ENCODE assay signal across 9 cellular contexts in the genomic region with DNA sequence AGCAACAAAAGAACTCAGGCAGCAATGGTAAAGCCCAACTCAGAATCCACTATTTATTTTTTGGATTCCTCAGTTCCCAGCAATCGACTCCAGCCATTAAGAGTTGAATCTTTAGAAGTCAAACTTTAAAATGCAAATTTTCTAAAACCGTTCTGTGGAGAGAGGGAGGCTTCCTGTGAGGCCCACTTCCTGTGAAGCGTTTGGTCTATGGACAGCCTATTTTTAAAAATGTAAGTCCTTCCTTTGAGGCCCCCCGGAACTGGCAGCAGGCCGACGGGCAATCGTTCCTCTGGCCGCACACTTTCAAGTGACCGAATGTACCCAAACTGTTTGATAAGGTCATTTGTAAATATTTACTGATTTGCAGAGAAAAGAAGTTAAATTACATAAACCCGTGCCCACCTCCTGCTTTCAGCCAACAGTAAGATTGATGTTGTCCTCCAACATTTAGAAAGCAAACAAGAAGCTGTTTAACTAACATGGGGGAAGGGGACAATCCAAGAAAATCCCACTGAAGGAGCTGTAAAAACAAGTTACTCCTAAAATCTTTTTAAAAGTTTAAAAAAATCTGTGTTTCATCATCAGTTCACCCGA.
A peak's percentile ranks its signal among the peaks of the same experiment; 100 is the strongest.
DNase-seq lines count a peak whose midpoint lies in the region; ATAC-seq, FAIRE-seq and TF ChIP-seq lines count a peak whose summit lies in the region.
"Had no signal": no experiment of that assay in that cellular context is flagged by ENCODE, and none has a peak within 500 bp of the region (broad histone marks: within the 10 kb centered on the region; RNA-seq: fewer than 3 reads in every experiment).

No MANE protein-coding gene starts in this region.

- no peaks in the 10 kb centered on the region; the same call in 2 of the 3 replicates for H3K9me3 Mint-ChIP-seq in GM23338
- H3K9me3 Mint-ChIP-seq in central memory CD8-positive, alpha-beta T cell = no peaks in the 10 kb centered on the region
- H3K9me3 Mint-ChIP-seq in naive thymus-derived CD8-positive, alpha-beta T cell = no peaks in the 10 kb centered on the region

- no peaks in the 10 kb centered on the region for H3K27me3 ChIP-seq in GM23338 (ENCODE audit: insufficient read depth)

- H3K36me3 ChIP-seq in GM23338 (ENCODE audit: insufficient read depth) = no peaks in the 10 kb centered on the region

- H3K27ac ChIP-seq in GM23338 (ENCODE audit: low read depth) = peak overlapping the region; percentile 93

- peaks cover 51% of the 10 kb centered on the region for H3K36me3 Mint-ChIP-seq in GM23338 (ENCODE audit: low read depth)
- peaks cover 14% of the 10 kb centered on the region for H3K36me3 Mint-ChIP-seq in central memory CD8-positive, alpha-beta T cell (ENCODE audit: insufficient read depth)
- peaks cover 4 to 41% (median 33%) of the 10 kb centered on the region in 3 donors for H3K36me3 Mint-ChIP-seq in naive thymus-derived CD8-positive, alpha-beta T cell

- no peak overlapping the region for H2AFZ ChIP-seq in GM23338

- H3K4me1 Mint-ChIP-seq in GM23338 = peaks cover 76% of the 10 kb centered on the region
- H3K4me1 Mint-ChIP-seq in central memory CD8-positive, alpha-beta T cell = peaks cover 54% of the 10 kb centered on the region
- peaks cover 28 to 68% (median 66%) of the 10 kb centered on the region in 4 donors for H3K4me1 Mint-ChIP-seq in naive thymus-derived CD8-positive, alpha-beta T cell

- H3K4me2 ChIP-seq in GM23338 = peak overlapping the region; percentile 58

- TF ChIP-seq CTCF in GM23338 (conservative IDR thresholded peaks at IDR 0.05; ENCODE audit: low read depth in 2 of 2) = no peak

- H3K79me2 ChIP-seq in GM23338 (replicated peaks; ENCODE audit: insufficient read depth) = peaks cover 82% of the 10 kb centered on the region

- peak overlapping the region; percentile 19 for H3K4me3 ChIP-seq in GM23338

- H4K20me1 ChIP-seq in GM23338 (replicated peaks; ENCODE audit: insufficient read depth) = peaks cover 6% of the 10 kb centered on the region; the same call in 1 of the 2 replicates

- no peaks in the 10 kb centered on the region for H3K9me2 ChIP-seq in GM23338 (ENCODE audit: insufficient read depth)

- H3K27ac Mint-ChIP-seq in GM23338 = peak overlapping the region; percentile 93
- peak overlapping the region; percentile 89 for H3K27ac Mint-ChIP-seq in central memory CD8-positive, alpha-beta T cell (ENCODE audit: low read depth)
- peak overlapping the region; percentile 75 to 95 (median 92) for H3K27ac Mint-ChIP-seq in naive thymus-derived CD8-positive, alpha-beta T cell

- DNase-seq in GM12892 (ENCODE audit: insufficient read length) = peak; percentile 41
- DNase-seq in GM23338 (ENCODE audit: low spot score) = peak; percentile 87
- peak; percentile 9 for DNase-seq in NCI-H146 treated with DMSO at 0.1 percent for 48 hours (lab: John Stamatoyannopoulos, UW; ENCODE audit: unreplicated experiment)
- no peak for DNase-seq in central memory CD8-positive, alpha-beta T cell (ENCODE audit: low spot score in 2 of 2)
- peak in 6 of 10 donors; percentile 6 to 28 (median 21) for DNase-seq in naive thymus-derived CD8-positive, alpha-beta T cell
- no peak for DNase-seq in kidney tubule cell (ENCODE audit: low spot score)
- DNase-seq in stimulated activated CD4-positive, alpha-beta T cell treated with anti-CD3 and anti-CD28 coated beads, Interleukin-4, amount 100 ng/mL, for 1 hour = no peak
- DNase-seq in DMS 273 treated with DMSO at 0.1 percent for 48 hours (lab: John Stamatoyannopoulos, UW) = no peak

- peak; percentile 39; the same call in 1 of the 2 replicates for TF ChIP-seq POLR2A in GM12892 (IDR thresholded peaks at IDR 0.05; ENCODE audit: low read depth, low read length)

- POLR2A ChIA-PET in naive thymus-derived CD8-positive, alpha-beta T cell (lab: Charles Lee) = interaction anchor here (0.6 to 1.0 kb wide), 2 partner anchors 14 to 414 kb away, joined by 3 to 6 read pairs; no protein-coding TSS in a partner anchor

- H3K27me3 Mint-ChIP-seq in GM23338 (ENCODE audit: insufficient read depth, low read depth, poor library complexity) = peaks cover 20% of the 10 kb centered on the region
- no peaks in the 10 kb centered on the region for H3K27me3 Mint-ChIP-seq in central memory CD8-positive, alpha-beta T cell
- H3K27me3 Mint-ChIP-seq in naive thymus-derived CD8-positive, alpha-beta T cell = no peaks in the 10 kb centered on the region

- peaks cover 14% of the 10 kb centered on the region for H3F3A ChIP-seq in GM23338 (replicated peaks; ENCODE audit: low read depth)

- peaks cover 66% of the 10 kb centered on the region for H3K4me1 ChIP-seq in GM23338 (ENCODE audit: insufficient read depth)

- H3K4me3 Mint-ChIP-seq in GM23338 = peak overlapping the region; percentile 63
- H3K4me3 Mint-ChIP-seq in central memory CD8-positive, alpha-beta T cell = peak overlapping the region; percentile 72
- H3K4me3 Mint-ChIP-seq in naive thymus-derived CD8-positive, alpha-beta T cell = peak overlapping the region; percentile 70 to 85 (median 82)

- peak; percentile 51 for ATAC-seq in GM23338
- peak; percentile 60 for ATAC-seq in central memory CD8-positive, alpha-beta T cell (replicated peaks; ENCODE audit: extremely low read depth, poor library complexity, severe bottlenecking)
- peak; percentile 67 to 69 for ATAC-seq in naive thymus-derived CD8-positive, alpha-beta T cell

- peak; percentile 40 for FAIRE-seq in GM12892 (lab: Jason Lieb, UNC)
- FAIRE-seq: TTC549 had no signal

TF ChIP-seq in GM23338, 12 proteins besides CTCF, POLR2A, EP300 and RAD21 (continues in another document):
- no peak for TF ChIP-seq JUNB (IDR thresholded peaks at IDR 0.05; ENCODE audit: unreplicated experiment)
- TF ChIP-seq CREB1 (CRISPR knock-in tag; IDR thresholded peaks at IDR 0.05; ENCODE audit: low read depth) = no peak
- TF ChIP-seq EZH2 (IDR thresholded peaks at IDR 0.05; ENCODE audit: low read depth, unreplicated experiment) = no peak
- TF ChIP-seq, protein P1, sequence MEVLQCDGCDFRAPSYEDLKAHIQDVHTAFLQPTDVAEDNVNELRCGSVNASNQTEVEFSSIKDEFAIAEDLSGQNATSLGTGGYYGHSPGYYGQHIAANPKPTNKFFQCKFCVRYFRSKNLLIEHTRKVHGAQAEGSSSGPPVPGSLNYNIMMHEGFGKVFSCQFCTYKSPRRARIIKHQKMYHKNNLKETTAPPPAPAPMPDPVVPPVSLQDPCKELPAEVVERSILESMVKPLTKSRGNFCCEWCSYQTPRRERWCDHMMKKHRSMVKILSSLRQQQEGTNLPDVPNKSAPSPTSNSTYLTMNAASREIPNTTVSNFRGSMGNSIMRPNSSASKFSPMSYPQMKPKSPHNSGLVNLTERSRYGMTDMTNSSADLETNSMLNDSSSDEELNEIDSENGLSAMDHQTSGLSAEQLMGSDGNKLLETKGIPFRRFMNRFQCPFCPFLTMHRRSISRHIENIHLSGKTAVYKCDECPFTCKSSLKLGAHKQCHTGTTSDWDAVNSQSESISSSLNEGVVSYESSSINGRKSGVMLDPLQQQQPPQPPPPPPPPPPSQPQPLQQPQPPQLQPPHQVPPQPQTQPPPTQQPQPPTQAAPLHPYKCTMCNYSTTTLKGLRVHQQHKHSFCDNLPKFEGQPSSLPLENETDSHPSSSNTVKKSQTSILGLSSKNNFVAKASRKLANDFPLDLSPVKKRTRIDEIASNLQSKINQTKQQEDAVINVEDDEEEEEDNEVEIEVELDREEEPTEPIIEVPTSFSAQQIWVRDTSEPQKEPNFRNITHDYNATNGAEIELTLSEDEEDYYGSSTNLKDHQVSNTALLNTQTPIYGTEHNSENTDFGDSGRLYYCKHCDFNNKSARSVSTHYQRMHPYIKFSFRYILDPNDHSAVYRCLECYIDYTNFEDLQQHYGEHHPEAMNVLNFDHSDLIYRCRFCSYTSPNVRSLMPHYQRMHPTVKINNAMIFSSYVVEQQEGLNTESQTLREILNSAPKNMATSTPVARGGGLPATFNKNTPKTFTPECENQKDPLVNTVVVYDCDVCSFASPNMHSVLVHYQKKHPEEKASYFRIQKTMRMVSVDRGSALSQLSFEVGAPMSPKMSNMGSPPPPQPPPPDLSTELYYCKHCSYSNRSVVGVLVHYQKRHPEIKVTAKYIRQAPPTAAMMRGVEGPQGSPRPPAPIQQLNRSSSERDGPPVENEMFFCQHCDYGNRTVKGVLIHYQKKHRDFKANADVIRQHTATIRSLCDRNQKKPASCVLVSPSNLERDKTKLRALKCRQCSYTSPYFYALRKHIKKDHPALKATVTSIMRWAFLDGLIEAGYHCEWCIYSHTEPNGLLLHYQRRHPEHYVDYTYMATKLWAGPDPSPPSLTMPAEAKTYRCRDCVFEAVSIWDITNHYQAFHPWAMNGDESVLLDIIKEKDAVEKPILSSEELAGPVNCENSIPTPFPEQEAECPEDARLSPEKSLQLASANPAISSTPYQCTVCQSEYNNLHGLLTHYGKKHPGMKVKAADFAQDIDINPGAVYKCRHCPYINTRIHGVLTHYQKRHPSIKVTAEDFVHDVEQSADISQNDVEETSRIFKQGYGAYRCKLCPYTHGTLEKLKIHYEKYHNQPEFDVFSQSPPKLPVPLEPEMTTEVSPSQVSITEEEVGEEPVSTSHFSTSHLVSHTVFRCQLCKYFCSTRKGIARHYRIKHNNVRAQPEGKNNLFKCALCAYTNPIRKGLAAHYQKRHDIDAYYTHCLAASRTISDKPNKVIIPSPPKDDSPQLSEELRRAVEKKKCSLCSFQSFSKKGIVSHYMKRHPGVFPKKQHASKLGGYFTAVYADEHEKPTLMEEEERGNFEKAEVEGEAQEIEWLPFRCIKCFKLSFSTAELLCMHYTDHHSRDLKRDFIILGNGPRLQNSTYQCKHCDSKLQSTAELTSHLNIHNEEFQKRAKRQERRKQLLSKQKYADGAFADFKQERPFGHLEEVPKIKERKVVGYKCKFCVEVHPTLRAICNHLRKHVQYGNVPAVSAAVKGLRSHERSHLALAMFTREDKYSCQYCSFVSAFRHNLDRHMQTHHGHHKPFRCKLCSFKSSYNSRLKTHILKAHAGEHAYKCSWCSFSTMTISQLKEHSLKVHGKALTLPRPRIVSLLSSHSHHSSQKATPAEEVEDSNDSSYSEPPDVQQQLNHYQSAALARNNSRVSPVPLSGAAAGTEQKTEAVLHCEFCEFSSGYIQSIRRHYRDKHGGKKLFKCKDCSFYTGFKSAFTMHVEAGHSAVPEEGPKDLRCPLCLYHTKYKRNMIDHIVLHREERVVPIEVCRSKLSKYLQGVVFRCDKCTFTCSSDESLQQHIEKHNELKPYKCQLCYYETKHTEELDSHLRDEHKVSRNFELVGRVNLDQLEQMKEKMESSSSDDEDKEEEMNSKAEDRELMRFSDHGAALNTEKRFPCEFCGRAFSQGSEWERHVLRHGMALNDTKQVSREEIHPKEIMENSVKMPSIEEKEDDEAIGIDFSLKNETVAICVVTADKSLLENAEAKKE (CRISPR knock-in tag; IDR thresholded peaks at IDR 0.05) = no peak
- TF ChIP-seq EZH2phosphoT487 (IDR thresholded peaks at IDR 0.05; ENCODE audit: unreplicated experiment) = no peak
- TF ChIP-seq STAT1 (IDR thresholded peaks at IDR 0.05; ENCODE audit: unreplicated experiment) = no peak
- no peak for TF ChIP-seq POLR2AphosphoS5 (IDR thresholded peaks at IDR 0.05; ENCODE audit: low read depth)
- TF ChIP-seq NANOG (IDR thresholded peaks at IDR 0.05; ENCODE audit: borderline replicate concordance) = peak; percentile 91

Comparison
In these comparisons a context has a peak if more than half of its experiments do, and no peak if none do; other contexts are left out.
1. DNase-seq: peak in GM12892 (single experiment), GM23338 (single experiment), NCI-H146 treated with DMSO at 0.1 percent for 48 hours (single experiment) and naive thymus-derived CD8-positive, alpha-beta T cell (6 of 10); none in central memory CD8-positive, alpha-beta T cell (0 of 2), kidney tubule cell (single experiment), stimulated activated CD4-positive, alpha-beta T cell treated with anti-CD3 and anti-CD28 coated beads, Interleukin-4, amount 100 ng/mL, for 1 hour (single experiment) and DMS 273 treated with DMSO at 0.1 percent for 48 hours (single experiment).
2. Peak in every context shown above with its lines, with median percentiles within 50 percentile points of each other: ATAC-seq, H3K27ac Mint-ChIP-seq and H3K4me3 Mint-ChIP-seq.